ENCODE assay signal across 23 cellular contexts in genomic region chr10:6010569-6010968, GRCh38. TPM values are rescaled to one million over a fixed set of nuclear protein-coding genes. Genes with fewer than 3 reads are reported as not detected.
"Had no signal": no experiment of that assay in that cellular context is flagged by ENCODE, and none has a peak within 500 bp of the region (broad histone marks: within the 10 kb centered on the region; RNA-seq: fewer than 3 reads in every experiment).

No MANE protein-coding gene starts in this region.

- H3K27ac ChIP-seq: KMS-11, SJSA1, SK-N-MC had no signal

- H3K4me1 ChIP-seq: SJSA1 had no signal

- H3K4me3 ChIP-seq: SJSA1, SK-N-MC had no signal

- FAIRE-seq: RCC 7860 had no signal

- DNase-seq: Kasumi-1, MM.1S, NCI-H1092 treated with DMSO at 0.1 percent for 48 hours, NCI-H1436, NCI-H187, NCI-H2029, NCI-H2081 treated with DMSO at 0.1 percent for 48 hours, NCI-H2171, NCI-H446, NCI-H510A, NCI-H524 treated with DMSO at 0.1 percent for 48 hours, NCI-H69, NCI-H774, Right ventricle myocardium superior, RPMI8226, SIG-M5 had no signal

- H3K36me3 ChIP-seq: SJSA1 had no signal

- H3K9ac ChIP-seq: KMS-11 had no signal

- H3K27me3 ChIP-seq: SJSA1 had no signal

- H3K4me2 ChIP-seq: KMS-11 had no signal

RNA-seq across cellular contexts. Expression of gene IL2RA, which starts 51.6 kb away (rescaled TPM):
- total RNA-seq: HT-29, IMR-90, M059J, SJSA1 had no signal
- polyA plus RNA-seq: IMR-90 had no signal
